17 cellular contexts compared by ENCODE assay signal in genomic region chr9:108213516-108213915, GRCh38.
"Had no signal": no experiment of that assay in that cellular context is flagged by ENCODE, and none has a peak within 500 bp of the region (broad histone marks: within the 10 kb centered on the region; RNA-seq: fewer than 3 reads in every experiment).

No MANE protein-coding gene starts in this region.

- H3K4me3 ChIP-seq: body of pancreas, esophagus squamous epithelium, hepatocyte, mucosa of descending colon, smooth muscle cell, thyroid gland had no signal

- DNase-seq: activated CD4-positive, alpha-beta T cell treated with anti-CD3 and anti-CD28 coated beads, Interleukin-2, amount 10 ng/mL, durations not matched to agents 7 days and 5 days; activated CD8-positive, alpha-beta T cell treated with anti-CD3 and anti-CD28 coated beads, Interleukin-2, amount 10 ng/mL, durations not matched to agents 7 days and 5 days; activated naive CD4-positive, alpha-beta T cell treated with anti-CD3 and anti-CD28 coated beads for 36 hours; activated T-cell treated with anti-CD3 and anti-CD28 coated beads, Interleukin-2, amount 50 U/mL, for 24 hours; body of pancreas; effector memory CD8-positive, alpha-beta T cell; esophagus squamous epithelium; left cardiac atrium; mesenchymal stem cell; mucosa of descending colon; naive thymus-derived CD8-positive, alpha-beta T cell; stimulated activated naive CD4-positive, alpha-beta T cell; thyroid gland had no signal

- H3K27ac ChIP-seq: body of pancreas, esophagus squamous epithelium, hepatocyte, parathyroid adenoma, thyroid gland had no signal

- ATAC-seq: activated CD8-positive, alpha-beta T cell treated with anti-CD3 and anti-CD28 coated beads, Interleukin-2, amount 10 ng/mL, durations not matched to agents 7 days and 5 days; body of pancreas; effector memory CD8-positive, alpha-beta T cell; left cardiac atrium; mucosa of descending colon; naive thymus-derived CD8-positive, alpha-beta T cell; sciatic nerve had no signal

- H3K9me3 ChIP-seq: body of pancreas, esophagus squamous epithelium, mucosa of descending colon, thyroid gland had no signal

- H3K27me3 ChIP-seq: body of pancreas, esophagus squamous epithelium, hepatocyte, thyroid gland had no signal

- H3K4me1 ChIP-seq: body of pancreas, esophagus squamous epithelium, parathyroid adenoma, thyroid gland had no signal

- H3K36me3 ChIP-seq: esophagus squamous epithelium, thyroid gland had no signal
